ENCODE assay signal across 8 cellular contexts in genomic region chr11:126211236-126212088, GRCh38. TPM values are rescaled to one million over a fixed set of nuclear protein-coding genes. Genes with fewer than 3 reads are reported as not detected.
DNase-seq lines count a peak whose midpoint lies in the region; ATAC-seq and TF ChIP-seq lines count a peak whose summit lies in the region.

Gene FAM118B (plus strand): TSS chr11:126211782. CDS start chr11:126235002, 23,220 bp downstream.
Gene RPUSD4 (minus strand): TSS chr11:126211650. CDS start chr11:126211638, 12 bp downstream.

- no peak within 1 kb of the TSS for H2BK120ac ChIP-seq in H9 (ENCODE audit: low read depth, low read length, poor library complexity, severe bottlenecking)

- H3K18ac ChIP-seq in H9 (ENCODE audit: insufficient read length, low read depth, low read length) = peak within 1 kb of the TSS; percentile 66

- no peaks in the 10 kb centered on the region for H4K20me1 ChIP-seq in H9 (ENCODE audit: control insufficient read depth, insufficient read depth, insufficient read length)

- no peak within 1 kb of the TSS for H4K5ac ChIP-seq in H9 (ENCODE audit: insufficient read length, low read depth, low read length)

- H3T11ph ChIP-seq in H9 (ENCODE audit: low read length) = no peak within 1 kb of the TSS

- H3K9me3 ChIP-seq in ES-I3 (ENCODE audit: control insufficient read depth, insufficient read depth, low read length) = no peaks in the 10 kb centered on the region
- H3K9me3 ChIP-seq in H9 (ENCODE audit: control insufficient read depth, low read depth, low read length) = no peaks in the 10 kb centered on the region

- peak; percentile 90 for TF ChIP-seq POLR2A in Raji (IDR thresholded peaks at IDR 0.05; ENCODE audit: insufficient read depth, low read depth, low read length)

- H3K27me3 ChIP-seq in H9 (ENCODE audit: insufficient read depth, low read length) = no peaks in the 10 kb centered on the region

- peak within 1 kb of the TSS; percentile 95 for H3K4me2 ChIP-seq in H9 (ENCODE audit: insufficient read depth, insufficient read length, low read length)

- no peaks in the 10 kb centered on the region for H3K27me3 Mint-ChIP-seq in H9 (ENCODE audit: low read depth)
- no peaks in the 10 kb centered on the region for H3K27me3 Mint-ChIP-seq in nephron (ENCODE audit: low read depth)

- H3K23me2 ChIP-seq in H9 (ENCODE audit: insufficient read length, low read depth, low read length, poor library complexity, severe bottlenecking) = peaks cover 11% of the 10 kb centered on the region

- peaks cover 13% of the 10 kb centered on the region; the same call in 1 of the 2 replicates for H3K36me3 ChIP-seq in ES-I3 (ENCODE audit: insufficient read depth, low read length)

- no peak within 1 kb of the TSS for H2AK5ac ChIP-seq in H9 (ENCODE audit: insufficient read length, low read length)

- peak within 1 kb of the TSS; percentile 99 for H3K4me3 ChIP-seq in fibroblast of pulmonary artery (replicated peaks; ENCODE audit: low read depth, low read length)

- H3K4ac ChIP-seq in H9 (ENCODE audit: low read depth, low read length) = no peak within 1 kb of the TSS

- H3K4me1 Mint-ChIP-seq in H9 (peaks cover 17 to 18% of the 10 kb centered on the region in 2 experiments), nephron (peaks cover 27% of the 10 kb centered on the region)

- peak within 1 kb of the TSS; percentile 99 to 100 (median 99) for H3K27ac Mint-ChIP-seq in H9
- H3K27ac Mint-ChIP-seq in nephron = peak within 1 kb of the TSS; percentile 84 to 94 (median 91)

- H3K9me3 Mint-ChIP-seq in H9 (no peaks in the 10 kb centered on the region), nephron (no peaks in the 10 kb centered on the region)

- H3K4me3 Mint-ChIP-seq in H9 (peak within 1 kb of the TSS; percentile 93 to 95), nephron (peak within 1 kb of the TSS; percentile 96 to 97 (median 96))

- H3K56ac ChIP-seq in H9 (ENCODE audit: insufficient read length, low read depth, low read length) = no peak within 1 kb of the TSS

- peak within 1 kb of the TSS; percentile 85; the same call in 1 of the 2 replicates for H3K14ac ChIP-seq in H9 (ENCODE audit: insufficient read depth, low read length)

- H2BK12ac ChIP-seq in H9 (ENCODE audit: insufficient read length, low read depth, low read length) = no peak within 1 kb of the TSS

- peak within 1 kb of the TSS; percentile 42 for H2AFZ ChIP-seq in H9 (ENCODE audit: low read length)

- peak within 1 kb of the TSS; percentile 73 for H3K9ac ChIP-seq in ES-I3 (ENCODE audit: low read depth, low read length)
- H3K9ac ChIP-seq in H9 (ENCODE audit: extremely low read depth, insufficient read length, low read length) = peak within 1 kb of the TSS; percentile 91

- DNase-seq in H9 (peak; percentile 98), M059J (ENCODE audit: low read depth) (peak; percentile 94), fibroblast of pulmonary artery (ENCODE audit: low read depth) (peak; percentile 97)
- DNase-seq in activated T-helper 9 cell treated with anti-CD3 and anti-CD28 coated beads, Interleukin-2, amount 50 U/mL, for 16 hours (ENCODE audit: low read depth) = peak; percentile 99
- DNase-seq in stimulated activated naive CD8-positive, alpha-beta T cell treated with anti-CD3 and anti-CD28 coated beads, Interleukin-15, Interleukin-2, amounts not matched to agents 100 U/mL and 50 U/mL, for 24 hours = peak; percentile 99

- H2BK15ac ChIP-seq in H9 (ENCODE audit: low read depth, low read length) = no peak within 1 kb of the TSS

- WGBS in H9 (ENCODE audit: extremely low coverage, insufficient read length, low lambda C conversion rate) = no CpG with 5 or more reads among the region's 62 CpGs

- H3K4me1 ChIP-seq in ES-I3 (ENCODE audit: insufficient read depth, low read length) (peaks cover 5% of the 10 kb centered on the region; the same call in 1 of the 2 replicates), H9 (ENCODE audit: insufficient read depth, low read length) (no peaks in the 10 kb centered on the region)

- H3K79me2 ChIP-seq in H9 (ENCODE audit: insufficient read depth, low read length) = peaks cover 11% of the 10 kb centered on the region

- peaks cover 4% of the 10 kb centered on the region for H3K79me1 ChIP-seq in H9 (ENCODE audit: insufficient read depth, low read depth, low read length, poor library complexity, severe bottlenecking)

- no peak within 1 kb of the TSS for H2BK5ac ChIP-seq in H9 (ENCODE audit: insufficient read length, low read length)

- peak within 1 kb of the TSS; percentile 37 for H3K27ac ChIP-seq in H9 (ENCODE audit: insufficient read length, low read depth, low read length)

- H4K8ac ChIP-seq in H9 (replicated peaks; ENCODE audit: insufficient read length, low read depth, low read length) = no peak within 1 kb of the TSS

- H4K91ac ChIP-seq in H9 (ENCODE audit: insufficient read length, low read depth, low read length) = no peak within 1 kb of the TSS

- no peak within 1 kb of the TSS for H2BK20ac ChIP-seq in H9 (ENCODE audit: low read depth, low read length, poor library complexity, severe bottlenecking)

- TF ChIP-seq CTCF in H9 (conservative IDR thresholded peaks at IDR 0.05) (no peak), fibroblast of pulmonary artery (IDR thresholded peaks at IDR 0.05; ENCODE audit: low read length, missing control alignments) (no peak), nephron (IDR thresholded peaks at IDR 0.05; ENCODE audit: unreplicated experiment in 3 of 3) (no peak)

- peak; percentile 96 for ATAC-seq in stimulated activated naive CD8-positive, alpha-beta T cell treated with anti-CD3 and anti-CD28 coated beads, Interleukin-15, Interleukin-2, amounts not matched to agents 100 U/mL and 50 U/mL, for 24 hours

- peaks cover 19 to 34% (median 33%) of the 10 kb centered on the region in 3 experiments; a peak in 6 of 7 replicates for H3K36me3 Mint-ChIP-seq in H9 (ENCODE audit: insufficient read depth in 1 of 3, low read depth in 3 of 3)
- peaks cover 26% of the 10 kb centered on the region for H3K36me3 Mint-ChIP-seq in nephron (ENCODE audit: low read depth)

- H3K23ac ChIP-seq in H9 (ENCODE audit: insufficient read length, low read depth, low read length) = no peak within 1 kb of the TSS

RNA-seq across cellular contexts. Expression of gene FAM118B, which starts in this region (rescaled TPM):
- total RNA-seq in H9 (2021) = 40.0 and 40.4 TPM in 2 replicates
- total RNA-seq in M059J (2014; rRNA removed; shearing (Covaris generic)) = 27.3 and 28.3 TPM in 2 replicates

RNA-seq across cellular contexts. Expression of gene RPUSD4, which starts in this region (rescaled TPM):
- 42.9 and 43.1 TPM in 2 replicates for total RNA-seq in H9 (2021)
- 12.0 and 25.9 TPM in 2 replicates for total RNA-seq in M059J (2014; rRNA removed; shearing (Covaris generic))

Comparison
In these comparisons a context has a peak if more than half of its experiments do, and no peak if none do; other contexts are left out.
1. Peak in every context shown above with its lines: DNase-seq, ATAC-seq, H3K4me3 ChIP-seq and H3K27ac ChIP-seq.